1 cellular context compared by ENCODE assay signal in the genomic region with DNA sequence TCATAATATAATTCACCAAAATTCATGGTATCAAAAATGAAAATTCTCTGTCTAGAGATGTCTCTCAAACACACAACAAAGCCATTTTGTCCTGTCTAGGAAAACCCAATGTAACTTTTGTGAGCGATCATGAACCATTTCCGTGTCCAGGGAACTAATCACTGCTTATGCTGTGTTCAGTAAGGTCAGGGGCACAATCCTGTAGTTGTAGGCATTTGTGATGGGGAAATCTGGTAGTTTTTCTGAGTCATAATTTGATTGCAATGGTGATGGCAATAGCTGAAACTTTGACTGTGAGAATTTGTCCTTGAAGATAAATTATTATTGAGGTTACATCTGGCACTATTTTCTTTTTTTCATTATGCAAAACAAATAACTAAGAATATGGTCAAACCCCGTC.
TF ChIP-seq lines count a peak whose summit lies in the region.

No MANE protein-coding gene starts in this region.

TF ChIP-seq in HepG2, 621 proteins besides CTCF, POLR2A, EP300 and RAD21 (continued from another document):
- TF ChIP-seq PATZ1 (CRISPR knock-in tag; IDR thresholded peaks at IDR 0.05) (no peak), GATA4 (IDR thresholded peaks at IDR 0.05; ENCODE audit: borderline replicate concordance, low read depth) (no peak), DR1 (CRISPR knock-in tag; IDR thresholded peaks at IDR 0.05) (no peak), YY1 (IDR thresholded peaks at IDR 0.05; ENCODE audit: insufficient read depth, insufficient replicate concordance, low read depth, low read length) (no peak), HNF1A (IDR thresholded peaks at IDR 0.05; ENCODE audit: low read depth) (no peak), HNF1A (CRISPR knock-in tag; IDR thresholded peaks at IDR 0.05; ENCODE audit: borderline replicate concordance) (no peak), ZNF780A (CRISPR knock-in tag; IDR thresholded peaks at IDR 0.05) (no peak), MED1 (CRISPR knock-in tag; IDR thresholded peaks at IDR 0.05) (no peak), ZNF567 (CRISPR knock-in tag; IDR thresholded peaks at IDR 0.05; ENCODE audit: borderline replicate concordance) (no peak), ZHX2 (IDR thresholded peaks at IDR 0.05; ENCODE audit: low read depth) (no peak), ZHX2 (CRISPR knock-in tag; IDR thresholded peaks at IDR 0.05; ENCODE audit: borderline replicate concordance) (no peak), CENPT (CRISPR knock-in tag; IDR thresholded peaks at IDR 0.05; ENCODE audit: low read depth) (no peak), GATAD1 (CRISPR knock-in tag; IDR thresholded peaks at IDR 0.05) (no peak), HDAC2 (CRISPR knock-in tag; IDR thresholded peaks at IDR 0.05) (no peak), ZNF292 (CRISPR knock-in tag; IDR thresholded peaks at IDR 0.05; ENCODE audit: borderline replicate concordance, low read depth) (no peak), HNF4G (IDR thresholded peaks at IDR 0.05; ENCODE audit: borderline replicate concordance, low read depth, low read length) (no peak), HNF4G (CRISPR knock-in tag; IDR thresholded peaks at IDR 0.05; ENCODE audit: borderline replicate concordance, low read depth) (no peak)
